ENCODE assay signal across 27 cellular contexts in the genomic region with DNA sequence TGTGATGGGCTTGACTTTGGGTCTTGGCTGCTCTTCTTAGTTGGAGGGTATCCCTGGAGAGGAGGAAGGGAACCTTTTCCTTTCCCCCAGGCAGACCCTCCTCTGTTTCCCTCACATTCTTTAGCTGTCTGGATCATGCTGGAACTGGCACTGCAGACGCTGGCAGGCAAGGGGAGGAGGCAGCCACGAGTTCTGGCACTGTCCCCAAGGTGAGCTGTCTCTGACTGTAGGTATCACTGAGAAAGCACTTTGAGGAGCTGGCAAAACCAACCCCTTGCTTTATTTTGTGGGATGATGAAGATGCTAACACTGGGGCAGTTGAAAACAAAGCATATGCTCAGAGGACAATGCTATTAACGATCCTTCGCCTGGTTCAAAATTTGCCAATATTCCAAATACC.
"Had no signal": no experiment of that assay in that cellular context is flagged by ENCODE, and none has a peak within 500 bp of the region (broad histone marks: within the 10 kb centered on the region; RNA-seq: fewer than 3 reads in every experiment).

No MANE protein-coding gene starts in this region.

- DNase-seq: activated CD4-positive, alpha-beta T cell treated with anti-CD3 and anti-CD28 coated beads for 4 hours; activated CD8-positive, alpha-beta memory T cell treated with anti-CD3 and anti-CD28 coated beads, Interleukin-2, amount 50 U/mL, for 4 hours; activated CD8-positive, alpha-beta T cell treated with anti-CD3 and anti-CD28 coated beads for 36 hours; activated naive CD4-positive, alpha-beta T cell treated with anti-CD3 and anti-CD28 coated beads, Interleukin-2, amount 50 U/mL, for 16 hours; activated naive CD8-positive, alpha-beta T cell treated with anti-CD3 and anti-CD28 coated beads, Interleukin-2, amount 10 ng/mL, durations not matched to agents 7 days and 5 days; activated T-cell treated with anti-CD3 and anti-CD28 coated beads, Interleukin-2, amount 50 U/mL, for 72 hours; adrenal gland; anterior cingulate cortex; caudate nucleus; Karpas-422; NCI-H1105 treated with DMSO at 0.1 percent for 48 hours; NCI-H1436 treated with DMSO at 0.1 percent for 48 hours; NCI-H187 treated with DMSO at 0.1 percent for 48 hours; NCI-H2171; NCI-H2227 treated with DMSO at 0.1 percent for 48 hours; NCI-H446 treated with DMSO at 0.1 percent for 48 hours; NCI-H524 treated with DMSO at 0.1 percent for 48 hours; NCI-H82; PC-9; T-cell; T-helper 2 cell; T1000; WERI-Rb-1 had no signal

- ATAC-seq: activated CD4-positive, CD25-positive, alpha-beta regulatory T cell treated with anti-CD3 and anti-CD28 coated beads, Interleukin-2, amount 50 U/mL, for 24 hours; activated CD8-positive, alpha-beta T cell treated with anti-CD3 and anti-CD28 coated beads for 36 hours; activated T-cell treated with anti-CD3 and anti-CD28 coated beads, Interleukin-2, amount 50 U/mL, for 72 hours; K562; Right ventricle myocardium inferior; T-cell had no signal

- H3K4me1 ChIP-seq: adrenal gland had no signal

- H3K4me3 ChIP-seq: adrenal gland, K562, PC-9, SK-N-MC had no signal

- H3K27ac ChIP-seq: adrenal gland, PC-9, SK-N-MC, WERI-Rb-1 had no signal

- H3K27me3 ChIP-seq: adrenal gland had no signal

- H3K36me3 ChIP-seq: adrenal gland, WERI-Rb-1 had no signal

- H2AFZ ChIP-seq: PC-9 had no signal

- H3K4me2 ChIP-seq: PC-9 had no signal

- H3K9me3 ChIP-seq: adrenal gland had no signal
